In genomic region chr3:37295925-37296324, GRCh38 we compare ENCODE assay signal across 18 cellular contexts. TPM values are rescaled to one million over a fixed set of nuclear protein-coding genes. Genes with fewer than 3 reads are reported as not detected.
A peak's percentile ranks its signal among the peaks of the same experiment; 100 is the strongest.
DNase-seq lines count a peak whose midpoint lies in the region; TF ChIP-seq lines count a peak whose summit lies in the region.
"Had no signal": no experiment of that assay in that cellular context is flagged by ENCODE, and none has a peak within 500 bp of the region (broad histone marks: within the 10 kb centered on the region; RNA-seq: fewer than 3 reads in every experiment).

No MANE protein-coding gene starts in this region.

- TF ChIP-seq CTCF in CD14-positive monocyte (IDR thresholded peaks at IDR 0.05): no peak
- no peak for TF ChIP-seq CTCF in fibroblast of mammary gland (conservative IDR thresholded peaks at IDR 0.05; ENCODE audit: control insufficient read depth, insufficient read depth, low read depth, low read length)

- no peak overlapping the region for H3K4me3 ChIP-seq in fibroblast of mammary gland (ENCODE audit: control insufficient read depth, low read depth, low read length)
- H3K4me3 ChIP-seq: colonic mucosa, testis had no signal

- intact Hi-C loops in CD14-positive monocyte (cut with micrococcal nuclease): no loop called here
- intact Hi-C loops in posterior cingulate gyrus (cut with DNase I): no loop called here

- H3K27ac ChIP-seq in caudate nucleus (ENCODE audit: low read depth, low read length): no peak overlapping the region
- H3K27ac ChIP-seq: colonic mucosa, testis had no signal

- no peaks in the 10 kb centered on the region for H3K27me3 Mint-ChIP-seq in CD14-positive monocyte (ENCODE audit: low read depth in 3 of 3)
- H3K27me3 Mint-ChIP-seq: activated T-helper 17 cell treated with anti-CD3 and anti-CD28 coated beads, Interleukin-2, amount 50 U/mL, for 72 hours had no signal

- peak overlapping the region in 5 of 7 donors; percentile 8 to 74 (median 48) for H3K27ac Mint-ChIP-seq in CD14-positive monocyte
- H3K27ac Mint-ChIP-seq: activated T-helper 17 cell treated with anti-CD3 and anti-CD28 coated beads, Interleukin-2, amount 50 U/mL, for 72 hours had no signal

- H3K9me3 Mint-ChIP-seq in CD14-positive monocyte: no peaks in the 10 kb centered on the region
- H3K9me3 Mint-ChIP-seq: activated T-helper 17 cell treated with anti-CD3 and anti-CD28 coated beads, Interleukin-2, amount 50 U/mL, for 72 hours had no signal

- H3K4me3 Mint-ChIP-seq in CD14-positive monocyte: no peak overlapping the region
- H3K4me3 Mint-ChIP-seq: activated T-helper 17 cell treated with anti-CD3 and anti-CD28 coated beads, Interleukin-2, amount 50 U/mL, for 72 hours had no signal

- DNase-seq in CD14-positive monocyte (ENCODE audit: low spot score) (no peak), HT1080 (ENCODE audit: low read depth) (peak; percentile 43), SIG-M5 (lab: John Stamatoyannopoulos, UW) (peak; percentile 1), fibroblast of mammary gland (ENCODE audit: low read depth) (peak; percentile 51), posterior cingulate gyrus (no peak), NCI-H82 (lab: John Stamatoyannopoulos, UW) (no peak), caudate nucleus (lab: John Stamatoyannopoulos, UW) (no peak)
- no peak for DNase-seq in activated effector memory CD4-positive, alpha-beta T cell treated with Interleukin-2 at 50 U/mL for 16 hours
- DNase-seq: amygdala; colonic mucosa; NCI-H1048; NCI-H2029 treated with DMSO at 0.1 percent for 48 hours; RPMI8226; small intestine; stimulated activated CD4-positive, alpha-beta T cell treated with anti-CD3 and anti-CD28 coated beads, Interleukin-4, amount 100 ng/mL, for 4 hours; stimulated activated CD8-positive, alpha-beta memory T cell treated with anti-CD3 and anti-CD28 coated beads, Interleukin-4, amount 100 ng/mL, for 48 hours; testis had no signal

- peaks cover 11% of the 10 kb centered on the region for H3K4me1 Mint-ChIP-seq in CD14-positive monocyte

- H3K36me3 Mint-ChIP-seq in CD14-positive monocyte: peaks cover 73 to 90% of the 10 kb centered on the region in 2 donors

RNA-seq across cellular contexts. Expression of gene GOLGA4, which starts 52.9 kb away (rescaled TPM):
- polyA plus RNA-seq in CD14-positive monocyte: 1 to 10 TPM in 1 of 2 donors, under 1 TPM in 1; 0.75 to 4.6 TPM
- total RNA-seq in HT1080 (2014; rRNA removed; shearing (Covaris generic)): 29.7 and 30.0 TPM in 2 replicates
- 19.6 and 20.5 TPM in 2 replicates for polyA plus RNA-seq in HT1080 (2015; cell fraction: cytosol; rRNA removed)
- polyA plus RNA-seq in HT1080 (2015; cell fraction: nucleus; rRNA removed): 14.3 and 19.0 TPM in 2 replicates

Comparison
In these comparisons a context has a peak if more than half of its experiments do, and no peak if none do; other contexts are left out.
1. DNase-seq: peak in HT1080 (single experiment), SIG-M5 (single experiment) and fibroblast of mammary gland (single experiment); none in CD14-positive monocyte (single experiment), activated effector memory CD4-positive, alpha-beta T cell treated with Interleukin-2 at 50 U/mL for 16 hours (single experiment), posterior cingulate gyrus (0 of 10), NCI-H82 (single experiment) and caudate nucleus (0 of 61).